In the genomic region with DNA sequence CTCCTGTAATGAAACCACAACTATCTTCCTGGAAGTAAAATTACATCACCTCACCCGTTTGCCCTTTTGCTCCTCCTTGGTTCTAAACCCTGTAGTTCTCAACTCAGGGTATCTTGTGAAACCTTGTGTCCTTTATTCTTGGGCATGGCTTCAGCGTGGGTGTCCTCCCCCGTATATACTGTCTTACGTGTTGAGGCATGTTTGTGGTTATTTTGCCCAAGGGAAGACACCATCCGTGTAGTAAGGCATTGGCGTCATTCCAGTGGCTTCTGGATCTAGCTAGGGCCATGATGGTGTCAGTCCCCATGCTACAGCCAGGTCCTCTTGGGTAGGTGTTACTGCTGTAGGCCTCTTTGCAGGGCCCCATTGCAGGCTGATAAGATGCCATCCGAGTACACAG, we compare ENCODE assay signal across 20 cellular contexts.
DNase-seq lines count a peak whose midpoint lies in the region; ATAC-seq, FAIRE-seq and TF ChIP-seq lines count a peak whose summit lies in the region.
"Had no signal": no experiment of that assay in that cellular context is flagged by ENCODE, and none has a peak within 500 bp of the region (broad histone marks: within the 10 kb centered on the region; RNA-seq: fewer than 3 reads in every experiment).

No MANE protein-coding gene starts in this region.

- H3K4me1 Mint-ChIP-seq in naive B cell (peaks cover 61 to 76% (median 71%) of the 10 kb centered on the region in 3 donors), osteocyte (ENCODE audit: unreplicated experiment) (peaks cover 30% of the 10 kb centered on the region)

- H3K4me2 ChIP-seq in mammary epithelial cell (ENCODE audit: insufficient read depth, low read depth, low read length): no peak overlapping the region

- H4K20me1 ChIP-seq in mammary epithelial cell (ENCODE audit: insufficient read depth, low read length): no peaks in the 10 kb centered on the region

- ATAC-seq in Right ventricle myocardium superior (ENCODE audit: poor library complexity) (no peak), naive B cell (ENCODE audit: low read depth in 2 of 2) (no peak), GM21786 (IDR thresholded peaks at IDR 0.05; ENCODE audit: unreplicated experiment) (no peak), GM19397 (IDR thresholded peaks at IDR 0.05; ENCODE audit: unreplicated experiment) (no peak)
- ATAC-seq: Panc1 had no signal

- no peaks in the 10 kb centered on the region for H3K27me3 ChIP-seq in mammary epithelial cell (ENCODE audit: insufficient read depth, low read length)
- H3K27me3 ChIP-seq: MG63 had no signal

- H3K27ac Mint-ChIP-seq in naive B cell (peak overlapping the region in 4 of 6 donors; percentile 1 to 67 (median 65)), osteocyte (ENCODE audit: unreplicated experiment) (no peak overlapping the region)
- H3K27ac Mint-ChIP-seq: CD4-positive, alpha-beta T cell had no signal

- BruUV-seq in mammary epithelial cell (replicated peaks; lab: Mats Ljungman, UMichigan): no TSS peak

- intact Hi-C loops in cardiac septum (cut with DNase I) (loop anchor here (10.0 kb wide), 1 partner anchor 433 kb away; no protein-coding TSS in a partner anchor), Right ventricle myocardium superior (cut with DNase I) (no loop called here), mammary epithelial cell (cut with micrococcal nuclease) (loop anchor here (5.0 kb wide), 1 partner anchor 425 kb away; no protein-coding TSS in a partner anchor)

- peaks cover 11% of the 10 kb centered on the region for H3K9me3 ChIP-seq in mammary epithelial cell (replicated peaks; ENCODE audit: insufficient read depth, low read length)
- H3K9me3 ChIP-seq: HAP-1 had no signal

- H3K27ac ChIP-seq in mammary epithelial cell (ENCODE audit: insufficient read depth, low read depth, low read length): peak overlapping the region; percentile 87
- H3K27ac ChIP-seq: SK-N-MC had no signal

- no peaks in the 10 kb centered on the region for H3K36me3 ChIP-seq in mammary epithelial cell (ENCODE audit: insufficient read depth, low read length)
- H3K36me3 ChIP-seq: HAP-1, MG63 had no signal

- 18% methylated on average over 7 of the region's 7 CpGs for WGBS in mammary epithelial cell (ENCODE audit: low coverage, missing lambda C conversion rate)

- no peak overlapping the region for H3K9ac ChIP-seq in mammary epithelial cell (ENCODE audit: insufficient read depth, low read length)

- H2AFZ ChIP-seq in mammary epithelial cell (ENCODE audit: low read depth, low read length): no peak overlapping the region

- no peaks in the 10 kb centered on the region for H3K79me2 ChIP-seq in mammary epithelial cell (ENCODE audit: insufficient read depth, low read length)

- in situ Hi-C loops in mammary epithelial cell (cut with MboI; ENCODE audit: low sequenced_read_pairs in 2 of 2): no loop called here

- DNase-seq in cardiac septum (ENCODE audit: low spot score) (peak; percentile 46), Right ventricle myocardium superior (no peak), mammary epithelial cell (peak; percentile 85), naive B cell (no peak), urothelium cell line (ENCODE audit: low spot score) (no peak), osteocyte (ENCODE audit: extremely low spot score, unreplicated experiment) (no peak)
- DNase-seq: activated CD4-positive, alpha-beta T cell treated with anti-CD3 and anti-CD28 coated beads for 1 hour; amygdala; CD4-positive, alpha-beta T cell; central memory CD4-positive, alpha-beta T cell; MG63; NCI-H1694 treated with DMSO at 0.1 percent for 48 hours; NCI-H226; stimulated activated CD4-positive, alpha-beta T cell treated with anti-CD3 and anti-CD28 coated beads, Interleukin-4, amount 100 ng/mL, for 24 hours had no signal

- H3K36me3 Mint-ChIP-seq in naive B cell (peaks cover 13 to 39% of the 10 kb centered on the region in 2 donors), osteocyte (ENCODE audit: unreplicated experiment) (no peaks in the 10 kb centered on the region)

- peaks cover 0 to 3% (median 0%) of the 10 kb centered on the region in 7 donors for H3K9me3 Mint-ChIP-seq in naive B cell
- no peaks in the 10 kb centered on the region for H3K9me3 Mint-ChIP-seq in osteocyte (ENCODE audit: unreplicated experiment)
- H3K9me3 Mint-ChIP-seq: CD4-positive, alpha-beta T cell had no signal

- FAIRE-seq in urothelium cell line (lab: Jason Lieb, UNC): peak; percentile 95
- FAIRE-seq: GM12892 had no signal

- dilution Hi-C loops in mammary epithelial cell (cut with HindIII; ENCODE audit: low sequenced_read_pairs): no loop called here

- CTCF ChIA-PET in mammary epithelial cell (lab: Charles Lee; ENCODE audit: low non-redundant PET): no interaction called here

- TF ChIP-seq CTCF in mammary epithelial cell (conservative IDR thresholded peaks at IDR 0.05 in 1 of 2, IDR thresholded peaks at IDR 0.05 in 1 of 2; ENCODE audit: extremely low read depth in 1 of 2, insufficient read depth in 1 of 2, low read depth in 1 of 2, low read length in 2 of 2) (no peak), osteocyte (IDR thresholded peaks at IDR 0.05) (no peak)

- peaks cover 50% of the 10 kb centered on the region for H3K4me1 ChIP-seq in mammary epithelial cell (ENCODE audit: insufficient read depth, low read length)
- H3K4me1 ChIP-seq: HAP-1 had no signal

- H3K4me3 Mint-ChIP-seq in naive B cell (peak overlapping the region in 1 of 8 donors; percentile 8), osteocyte (ENCODE audit: unreplicated experiment) (no peak overlapping the region)
- H3K4me3 Mint-ChIP-seq: CD4-positive, alpha-beta T cell had no signal

- no peak overlapping the region for H3K4me3 ChIP-seq in mammary epithelial cell (replicated peaks in 1 of 3; ENCODE audit: insufficient read depth in 1 of 3, low read depth in 2 of 3, low read length in 3 of 3)
- H3K4me3 ChIP-seq: HAP-1, MG63, SK-N-MC had no signal

- H3K27me3 Mint-ChIP-seq in naive B cell (no peaks in the 10 kb centered on the region), osteocyte (ENCODE audit: unreplicated experiment) (no peaks in the 10 kb centered on the region)
- H3K27me3 Mint-ChIP-seq: CD4-positive, alpha-beta T cell had no signal

Comparison
In these comparisons a context has a peak if more than half of its experiments do, and no peak if none do; other contexts are left out.
1. DNase-seq: peak in cardiac septum (single experiment) and mammary epithelial cell (single experiment); none in Right ventricle myocardium superior (single experiment), naive B cell (single experiment), urothelium cell line (single experiment) and osteocyte (single experiment).